ENCODE assay signal across 25 cellular contexts in genomic region chr1:213067366-213067765, GRCh38. TPM values are rescaled to one million over a fixed set of nuclear protein-coding genes. Genes with fewer than 3 reads are reported as not detected.
DNase-seq lines count a peak whose midpoint lies in the region; ATAC-seq and TF ChIP-seq lines count a peak whose summit lies in the region.
"Had no signal": no experiment of that assay in that cellular context is flagged by ENCODE, and none has a peak within 500 bp of the region (broad histone marks: within the 10 kb centered on the region; RNA-seq: fewer than 3 reads in every experiment).

No MANE protein-coding gene starts in this region.

- no peak overlapping the region for H3K4ac ChIP-seq in H9 (ENCODE audit: low read depth, low read length)
- no peak overlapping the region for H3K4ac ChIP-seq in mesendoderm (ENCODE audit: low read depth, low read length)

- H2BK120ac ChIP-seq in H9 (ENCODE audit: low read depth, low read length, poor library complexity, severe bottlenecking) (no peak overlapping the region), mesendoderm (ENCODE audit: low read depth, low read length) (no peak overlapping the region)

- H4K91ac ChIP-seq in H9 (ENCODE audit: insufficient read length, low read depth, low read length) = no peak overlapping the region

- H2BK20ac ChIP-seq in H9 (ENCODE audit: low read depth, low read length, poor library complexity, severe bottlenecking) = no peak overlapping the region

- H3K27me3 ChIP-seq in H9 (ENCODE audit: insufficient read depth, low read length) (no peaks in the 10 kb centered on the region), mesendoderm (ENCODE audit: insufficient read depth, low read length, poor library complexity) (no peaks in the 10 kb centered on the region), BE2C (no peaks in the 10 kb centered on the region)
- H3K27me3 ChIP-seq: SJCRH30 had no signal

- no peaks in the 10 kb centered on the region for H3K27me3 Mint-ChIP-seq in H9 (ENCODE audit: low read depth)
- no peaks in the 10 kb centered on the region for H3K27me3 Mint-ChIP-seq in activated CD4-positive, alpha-beta T cell treated with anti-CD3 and anti-CD28 coated beads, Interleukin-2, amount 10 ng/mL, durations not matched to agents 24 days and 14 days
- H3K27me3 Mint-ChIP-seq in CD14-positive monocyte (ENCODE audit: low read depth in 3 of 3) = peaks cover 0 to 2% (median 0%) of the 10 kb centered on the region in 3 donors

- no peaks in the 10 kb centered on the region for H3K36me3 Mint-ChIP-seq in H9 (ENCODE audit: insufficient read depth in 1 of 3, low read depth in 3 of 3)
- H3K36me3 Mint-ChIP-seq in activated CD4-positive, alpha-beta T cell treated with anti-CD3 and anti-CD28 coated beads, Interleukin-2, amount 10 ng/mL, durations not matched to agents 24 days and 14 days (ENCODE audit: low read depth) = peaks cover 2% of the 10 kb centered on the region
- H3K36me3 Mint-ChIP-seq in CD14-positive monocyte = peaks cover 3 to 8% of the 10 kb centered on the region in 2 donors

- no peak overlapping the region for H3K14ac ChIP-seq in H9 (ENCODE audit: insufficient read depth, low read length)

- H4K8ac ChIP-seq in H9 (replicated peaks; ENCODE audit: insufficient read length, low read depth, low read length) = no peak overlapping the region
- no peak overlapping the region for H4K8ac ChIP-seq in mesendoderm (ENCODE audit: low read depth, low read length)

- DNase-seq in H9 = no peak
- peak; percentile 54 for DNase-seq in amniotic epithelial cell (ENCODE audit: low read depth)
- peak; percentile 11 for DNase-seq in fibroblast of the aortic adventitia (ENCODE audit: low read depth)
- no peak for DNase-seq in mesendoderm
- DNase-seq in activated CD4-positive, alpha-beta T cell treated with anti-CD3 and anti-CD28 coated beads, Interleukin-2, amount 10 ng/mL, durations not matched to agents 24 days and 14 days = no peak
- DNase-seq in BE2C = no peak
- DNase-seq in CD14-positive monocyte (ENCODE audit: low spot score) = no peak
- DNase-seq: AML-193; C1 segment of cervical spinal cord; CD8-positive, alpha-beta T cell; DMS 273 treated with DMSO at 0.1 percent for 48 hours; DMS79; Kasumi-1; MV-4-11; NCI-H1105; NCI-H146; NCI-H1930; NCI-H2107; NCI-H526 treated with DMSO at 0.1 percent for 48 hours; PC-9; SJCRH30 had no signal

- H3K79me2 ChIP-seq in H9 (ENCODE audit: insufficient read depth, low read length) = peaks cover 2% of the 10 kb centered on the region; the same call in 1 of the 2 replicates
- no peaks in the 10 kb centered on the region for H3K79me2 ChIP-seq in mesendoderm (ENCODE audit: control insufficient read depth, insufficient read depth, low read length)

- no peaks in the 10 kb centered on the region; the same call in 1 of the 2 replicates for H3K4me1 ChIP-seq in H9 (ENCODE audit: insufficient read depth, low read length)
- peaks cover 9% of the 10 kb centered on the region for H3K4me1 ChIP-seq in mesendoderm (ENCODE audit: control insufficient read depth, low read depth, low read length)
- peaks cover 3% of the 10 kb centered on the region for H3K4me1 ChIP-seq in BE2C

- H3K9ac ChIP-seq in H9 (ENCODE audit: extremely low read depth, insufficient read length, low read length) = no peak overlapping the region
- H3K9ac ChIP-seq in mesendoderm (ENCODE audit: low read length) = no peak overlapping the region

- H2AK5ac ChIP-seq in H9 (ENCODE audit: insufficient read length, low read length) = no peak overlapping the region
- no peak overlapping the region for H2AK5ac ChIP-seq in mesendoderm (ENCODE audit: low read length)

- H3K9me3 ChIP-seq in H9 (ENCODE audit: control insufficient read depth, low read depth, low read length) (no peaks in the 10 kb centered on the region), BE2C (no peaks in the 10 kb centered on the region)
- H3K9me3 ChIP-seq: SJCRH30 had no signal

- no peak overlapping the region for H4K5ac ChIP-seq in H9 (ENCODE audit: insufficient read length, low read depth, low read length)
- H4K5ac ChIP-seq in mesendoderm (ENCODE audit: low read length) = no peak overlapping the region

- H3K18ac ChIP-seq in H9 (ENCODE audit: insufficient read length, low read depth, low read length) = no peak overlapping the region
- no peak overlapping the region for H3K18ac ChIP-seq in mesendoderm (ENCODE audit: low read length)

- no peak for ATAC-seq in GM21528 (IDR thresholded peaks at IDR 0.05; ENCODE audit: low FRiP score, unreplicated experiment)
- ATAC-seq: CD8-positive, alpha-beta T cell; Right ventricle myocardium inferior; SK-N-SH treated with all-trans-retinoic acid at 6 μM for 48 hours had no signal

- H2BK15ac ChIP-seq in H9 (ENCODE audit: low read depth, low read length) (no peak overlapping the region), mesendoderm (replicated peaks; ENCODE audit: low read depth) (no peak overlapping the region)

- no peaks in the 10 kb centered on the region for H3K9me3 Mint-ChIP-seq in H9
- H3K9me3 Mint-ChIP-seq in activated CD4-positive, alpha-beta T cell treated with anti-CD3 and anti-CD28 coated beads, Interleukin-2, amount 10 ng/mL, durations not matched to agents 24 days and 14 days = no peaks in the 10 kb centered on the region
- no peaks in the 10 kb centered on the region for H3K9me3 Mint-ChIP-seq in CD14-positive monocyte
- H3K9me3 Mint-ChIP-seq: CD8-positive, alpha-beta T cell had no signal

- H3K27ac Mint-ChIP-seq in H9 = no peak overlapping the region
- no peak overlapping the region for H3K27ac Mint-ChIP-seq in activated CD4-positive, alpha-beta T cell treated with anti-CD3 and anti-CD28 coated beads, Interleukin-2, amount 10 ng/mL, durations not matched to agents 24 days and 14 days
- no peak overlapping the region for H3K27ac Mint-ChIP-seq in CD14-positive monocyte
- H3K27ac Mint-ChIP-seq: CD8-positive, alpha-beta T cell had no signal

- no peak overlapping the region for H2AFZ ChIP-seq in H9 (ENCODE audit: low read length)
- H2AFZ ChIP-seq: PC-9 had no signal

- H3K4me2 ChIP-seq in H9 (ENCODE audit: insufficient read depth, insufficient read length, low read length) (no peak overlapping the region), mesendoderm (ENCODE audit: low read length) (no peak overlapping the region)
- H3K4me2 ChIP-seq: PC-9 had no signal

- H2BK5ac ChIP-seq in H9 (ENCODE audit: insufficient read length, low read length) (no peak overlapping the region), mesendoderm (ENCODE audit: low read length) (no peak overlapping the region)

- H4K20me1 ChIP-seq in H9 (ENCODE audit: control insufficient read depth, insufficient read depth, insufficient read length) = no peaks in the 10 kb centered on the region

- H3K4me3 ChIP-seq in fibroblast of the aortic adventitia (ENCODE audit: low read depth, low read length) = no peak overlapping the region
- H3K4me3 ChIP-seq in mesendoderm (ENCODE audit: low read length) = no peak overlapping the region
- H3K4me3 ChIP-seq in BE2C (ENCODE audit: low read depth, low read length) = no peak overlapping the region
- H3K4me3 ChIP-seq: PC-9, SJCRH30 had no signal

- peaks cover 18 to 25% of the 10 kb centered on the region in 2 experiments for H3K4me1 Mint-ChIP-seq in H9
- peaks cover 16% of the 10 kb centered on the region for H3K4me1 Mint-ChIP-seq in activated CD4-positive, alpha-beta T cell treated with anti-CD3 and anti-CD28 coated beads, Interleukin-2, amount 10 ng/mL, durations not matched to agents 24 days and 14 days
- H3K4me1 Mint-ChIP-seq in CD14-positive monocyte = peaks cover 29% of the 10 kb centered on the region

- H3K27ac ChIP-seq in H9 (ENCODE audit: insufficient read length, low read depth, low read length) (no peak overlapping the region), mesendoderm (ENCODE audit: low read depth, low read length) (peak overlapping the region; percentile 8)
- H3K27ac ChIP-seq: HL-60, PC-9, SJCRH30 had no signal

- no peaks in the 10 kb centered on the region for H3K36me3 ChIP-seq in mesendoderm (ENCODE audit: control insufficient read depth, insufficient read depth, low read length)
- no peaks in the 10 kb centered on the region for H3K36me3 ChIP-seq in BE2C
- H3K36me3 ChIP-seq: SJCRH30 had no signal

- no peak overlapping the region for H3K4me3 Mint-ChIP-seq in H9
- no peak overlapping the region for H3K4me3 Mint-ChIP-seq in activated CD4-positive, alpha-beta T cell treated with anti-CD3 and anti-CD28 coated beads, Interleukin-2, amount 10 ng/mL, durations not matched to agents 24 days and 14 days
- H3K4me3 Mint-ChIP-seq in CD14-positive monocyte = no peak overlapping the region
- H3K4me3 Mint-ChIP-seq: CD8-positive, alpha-beta T cell had no signal

- H2BK12ac ChIP-seq in H9 (ENCODE audit: insufficient read length, low read depth, low read length) = no peak overlapping the region

- no peak for TF ChIP-seq CTCF in H9 (conservative IDR thresholded peaks at IDR 0.05)
- TF ChIP-seq CTCF in fibroblast of the aortic adventitia (IDR thresholded peaks at IDR 0.05; ENCODE audit: insufficient read depth, low read length) = no peak
- TF ChIP-seq CTCF in BE2C (IDR thresholded peaks at IDR 0.05; ENCODE audit: low read depth, low read length) = no peak
- no peak for TF ChIP-seq CTCF in CD14-positive monocyte (IDR thresholded peaks at IDR 0.05)

- H3K79me1 ChIP-seq in H9 (ENCODE audit: insufficient read depth, low read depth, low read length, poor library complexity, severe bottlenecking) (peaks cover 2% of the 10 kb centered on the region), mesendoderm (ENCODE audit: low read length) (peaks cover 5% of the 10 kb centered on the region)

- peak overlapping the region; percentile 69 for H3K23ac ChIP-seq in H9 (ENCODE audit: insufficient read length, low read depth, low read length)
- no peak overlapping the region for H3K23ac ChIP-seq in mesendoderm (ENCODE audit: low read length)

- H3K56ac ChIP-seq in H9 (ENCODE audit: insufficient read length, low read depth, low read length) (no peak overlapping the region), mesendoderm (ENCODE audit: low read length) (no peak overlapping the region)

- WGBS in H9 (ENCODE audit: extremely low coverage, insufficient read length, low lambda C conversion rate) = no CpG with 5 or more reads among the region's 1 CpG
- no CpG with 5 or more reads among the region's 1 CpG for WGBS in mesendoderm (ENCODE audit: extremely low coverage, insufficient coverage, low lambda C conversion rate)

- intact Hi-C loops in activated CD4-positive, alpha-beta T cell treated with anti-CD3 and anti-CD28 coated beads, Interleukin-2, amount 10 ng/mL, durations not matched to agents 24 days and 14 days (cut with micrococcal nuclease) = no loop called here
- intact Hi-C loops in CD14-positive monocyte (cut with micrococcal nuclease) = no loop called here

- H3K23me2 ChIP-seq in H9 (ENCODE audit: insufficient read length, low read depth, low read length, poor library complexity, severe bottlenecking) = no peaks in the 10 kb centered on the region

- no peak overlapping the region for H3T11ph ChIP-seq in H9 (ENCODE audit: low read length)

RNA-seq across cellular contexts. Expression of gene RPS6KC1, which starts 16.3 kb away (rescaled TPM):
- total RNA-seq in H9 (2021) (15.9 and 16.9 TPM in 2 replicates), fibroblast of the aortic adventitia (ENCODE audit: low replicate concordance) (29.7 and 70.3 TPM in 2 replicates)
- polyA plus RNA-seq in mesendoderm (2013, experiment 1 of 2) = 9.9 TPM
- polyA plus RNA-seq in mesendoderm (2013, experiment 2 of 2) = 9.5 TPM
- 7.0 and 7.5 TPM in 2 replicates for total RNA-seq in activated CD4-positive, alpha-beta T cell treated with anti-CD3 and anti-CD28 coated beads, Interleukin-2, amount 10 ng/mL, durations not matched to agents 24 days and 14 days
- polyA plus RNA-seq in BE2C (2012; ENCODE audit: insufficient read depth, insufficient read length, low read depth) = 19.7 TPM
- polyA plus RNA-seq in CD14-positive monocyte = 10 to 100 TPM; 11.4 to 16.0 TPM

RNA-seq across cellular contexts. Expression of gene ANGEL2, which starts 51.7 kb away (rescaled TPM):
- 42.4 and 47.8 TPM in 2 replicates for total RNA-seq in H9 (2021)
- 21.3 and 63.4 TPM in 2 replicates for total RNA-seq in fibroblast of the aortic adventitia (ENCODE audit: low replicate concordance)
- polyA plus RNA-seq in mesendoderm (2013, experiment 1 of 2) = 20.8 TPM
- 20.1 TPM for polyA plus RNA-seq in mesendoderm (2013, experiment 2 of 2)
- total RNA-seq in activated CD4-positive, alpha-beta T cell treated with anti-CD3 and anti-CD28 coated beads, Interleukin-2, amount 10 ng/mL, durations not matched to agents 24 days and 14 days = 43.7 and 47.6 TPM in 2 replicates
- 23.7 TPM for polyA plus RNA-seq in BE2C (2012; ENCODE audit: insufficient read depth, insufficient read length, low read depth)
- polyA plus RNA-seq in CD14-positive monocyte = 10 to 100 TPM; 17.5 to 18.3 TPM

Comparison
In these comparisons a context has a peak if more than half of its experiments do, and no peak if none do; other contexts are left out.
1. DNase-seq: peak in amniotic epithelial cell (single experiment) and fibroblast of the aortic adventitia (single experiment); none in H9 (single experiment), mesendoderm (single experiment), activated CD4-positive, alpha-beta T cell treated with anti-CD3 and anti-CD28 coated beads, Interleukin-2, amount 10 ng/mL, durations not matched to agents 24 days and 14 days (single experiment), BE2C (single experiment) and CD14-positive monocyte (single experiment).